In the genomic region with DNA sequence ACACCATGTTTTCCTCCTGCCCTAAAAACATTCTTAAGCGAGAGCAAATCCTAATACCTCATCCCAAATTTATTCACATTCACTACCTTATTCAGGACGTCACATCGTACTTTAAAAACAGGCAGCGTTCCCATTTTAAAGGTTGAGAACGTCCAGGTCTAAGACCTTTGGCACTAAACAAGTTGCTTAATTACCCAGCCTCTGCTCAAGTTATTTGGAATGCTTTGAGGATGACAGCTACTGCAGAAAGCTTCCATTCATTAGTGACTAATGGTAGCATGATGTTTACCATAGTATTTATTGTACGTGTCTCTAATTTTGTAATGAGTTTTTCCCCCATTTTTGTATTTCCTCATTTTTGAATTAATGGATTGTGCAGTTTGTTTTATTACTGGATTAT, we compare ENCODE assay signal across 8 cellular contexts. TPM values are rescaled to one million over a fixed set of nuclear protein-coding genes. Genes with fewer than 3 reads are reported as not detected.
A peak's percentile ranks its signal among the peaks of the same experiment; 100 is the strongest.
DNase-seq lines count a peak whose midpoint lies in the region; TF ChIP-seq lines count a peak whose summit lies in the region.

No MANE protein-coding gene starts in this region.

- H3K4me1 ChIP-seq in DOHH2 (ENCODE audit: control insufficient read depth, low read length) (peaks cover 44% of the 10 kb centered on the region), OCI-LY1 (ENCODE audit: insufficient read depth, low read length, severe bottlenecking) (peaks cover 57% of the 10 kb centered on the region), osteoblast (ENCODE audit: insufficient read depth, low read length) (peaks cover 15% of the 10 kb centered on the region)

- H3K9me2 ChIP-seq in DOHH2 (replicated peaks; ENCODE audit: control insufficient read depth, low read length) (no peaks in the 10 kb centered on the region), OCI-LY1 (ENCODE audit: low read depth, low read length) (no peaks in the 10 kb centered on the region)

- peak overlapping the region; percentile 87 for H3K4me3 ChIP-seq in DOHH2 (ENCODE audit: low read length)
- H3K4me3 ChIP-seq in OCI-LY1 (ENCODE audit: low read depth, low read length, poor library complexity, severe bottlenecking), result peak overlapping the region; percentile 88
- peak overlapping the region; percentile 65 for H3K4me3 ChIP-seq in epithelial cell of esophagus (ENCODE audit: low read length)
- H3K4me3 ChIP-seq in osteoblast (ENCODE audit: insufficient read depth, low read length), result peak overlapping the region; percentile 89

- H3K9me3 ChIP-seq in DOHH2 (ENCODE audit: control insufficient read depth, insufficient read depth, low read length) (no peaks in the 10 kb centered on the region), OCI-LY1 (ENCODE audit: low read length) (no peaks in the 10 kb centered on the region), osteoblast (ENCODE audit: low read depth, low read length) (no peaks in the 10 kb centered on the region)

- H3K79me2 ChIP-seq in DOHH2 (ENCODE audit: control insufficient read depth, low read length) (peaks cover 87% of the 10 kb centered on the region), OCI-LY1 (ENCODE audit: insufficient read depth, low read length) (peaks cover 58% of the 10 kb centered on the region), osteoblast (ENCODE audit: insufficient read depth, low read length) (peaks cover 66% of the 10 kb centered on the region)

- H3K36me3 ChIP-seq in DOHH2 (ENCODE audit: control insufficient read depth, low read length) (peaks cover 68% of the 10 kb centered on the region), OCI-LY1 (ENCODE audit: insufficient read depth, low read length) (peaks cover 28% of the 10 kb centered on the region; the same call in 1 of the 2 replicates), osteoblast (ENCODE audit: insufficient read depth, low read length) (peaks cover 16% of the 10 kb centered on the region)

- H3F3A ChIP-seq in DOHH2 (ENCODE audit: control insufficient read depth, insufficient read depth) (peaks cover 17% of the 10 kb centered on the region; the same call in 1 of the 2 replicates), OCI-LY1 (ENCODE audit: insufficient read depth, low read length) (no peaks in the 10 kb centered on the region)

- H3K9ac ChIP-seq in OCI-LY1 (ENCODE audit: low read length), result peak overlapping the region; percentile 93

- H4K20me1 ChIP-seq in DOHH2 (ENCODE audit: control insufficient read depth, insufficient read depth, low read depth, low read length), result peaks cover 23% of the 10 kb centered on the region
- no peaks in the 10 kb centered on the region for H4K20me1 ChIP-seq in OCI-LY1 (ENCODE audit: insufficient read depth, low read length)
- peaks cover 21% of the 10 kb centered on the region for H4K20me1 ChIP-seq in osteoblast (ENCODE audit: insufficient read depth, low read length)

- no peak overlapping the region for H2AFZ ChIP-seq in OCI-LY1 (ENCODE audit: low read length)
- H2AFZ ChIP-seq in osteoblast (ENCODE audit: low read length), result no peak overlapping the region

- no peak for TF ChIP-seq CTCF in DOHH2 (IDR thresholded peaks at IDR 0.05; ENCODE audit: low read depth, low read length, poor library complexity, severe bottlenecking)
- no peak for TF ChIP-seq CTCF in OCI-LY1 (IDR thresholded peaks at IDR 0.05; ENCODE audit: low read length)
- no peak for TF ChIP-seq CTCF in epithelial cell of esophagus (IDR thresholded peaks at IDR 0.05; ENCODE audit: insufficient read depth, low read depth, low read length, missing control alignments)
- TF ChIP-seq CTCF in osteoblast (IDR thresholded peaks at IDR 0.05; ENCODE audit: extremely low read depth, low read depth, low read length), result no peak

- DNase-seq in epithelial cell of esophagus (ENCODE audit: low read depth) (peak; percentile 72), osteoblast (ENCODE audit: insufficient read length, low spot score, missing footprints) (no peak), COLO829 (ENCODE audit: low spot score) (no peak), glomerular visceral epithelial cell (ENCODE audit: extremely low spot score) (no peak), DMS153 treated with DMSO at 0.1 percent for 48 hours (lab: John Stamatoyannopoulos, UW; ENCODE audit: unreplicated experiment) (no peak), hepatic stellate cell (ENCODE audit: low spot score) (no peak)

- H3K27me3 ChIP-seq in DOHH2 (ENCODE audit: control insufficient read depth, low read length) (no peaks in the 10 kb centered on the region), OCI-LY1 (ENCODE audit: insufficient read depth, low read length) (no peaks in the 10 kb centered on the region), osteoblast (ENCODE audit: insufficient read depth, low read length) (no peaks in the 10 kb centered on the region)

- H3K27ac ChIP-seq in DOHH2 (ENCODE audit: low read depth, low read length), result no peak overlapping the region
- no peak overlapping the region for H3K27ac ChIP-seq in OCI-LY1 (ENCODE audit: low read depth, low read length, poor library complexity, severe bottlenecking)
- H3K27ac ChIP-seq in osteoblast (ENCODE audit: low read depth, low read length), result peak overlapping the region; percentile 81

- H3K4me2 ChIP-seq in DOHH2 (ENCODE audit: low read length), result peak overlapping the region; percentile 80
- peak overlapping the region; percentile 67 for H3K4me2 ChIP-seq in OCI-LY1 (ENCODE audit: low read length)
- peak overlapping the region; percentile 97 for H3K4me2 ChIP-seq in osteoblast (ENCODE audit: insufficient read depth, low read length)

RNA-seq across cellular contexts. Expression of a gene that starts 1.5 kb away (rescaled TPM):
- 24.2 and 25.7 TPM in 2 replicates for total RNA-seq in osteoblast
